In genomic region chr11:6217722-6218121, GRCh38 we compare ENCODE assay signal across 36 cellular contexts. TPM values are rescaled to one million over a fixed set of nuclear protein-coding genes. Genes with fewer than 3 reads are reported as not detected.
"Had no signal": no experiment of that assay in that cellular context is flagged by ENCODE, and none has a peak within 500 bp of the region (broad histone marks: within the 10 kb centered on the region; RNA-seq: fewer than 3 reads in every experiment).

No MANE protein-coding gene starts in this region.

- H3K27ac Mint-ChIP-seq: activated CD4-positive, alpha-beta memory T cell treated with anti-CD3 and anti-CD28 coated beads, Interleukin-2, amount 10 ng/mL, durations not matched to agents 7 days and 5 days; activated CD8-positive, alpha-beta memory T cell treated with anti-CD3 and anti-CD28 coated beads, Interleukin-2, amount 10 ng/mL, durations not matched to agents 7 days and 5 days; activated naive CD4-positive, alpha-beta T cell treated with anti-CD3 and anti-CD28 coated beads, Interleukin-2, amount 10 ng/mL, durations not matched to agents 7 days and 5 days; activated naive CD8-positive, alpha-beta T cell; activated naive CD8-positive, alpha-beta T cell treated with anti-CD3 and anti-CD28 coated beads, Interleukin-2, amount 50 U/mL, for 24 hours had no signal

- DNase-seq: activated CD4-positive, alpha-beta memory T cell treated with anti-CD3 and anti-CD28 coated beads, Interleukin-2, amount 10 ng/mL, durations not matched to agents 7 days and 5 days; activated CD4-positive, alpha-beta T cell treated with anti-CD3 and anti-CD28 coated beads for 1 hour; activated CD4-positive, alpha-beta T cell treated with anti-CD3 and anti-CD28 coated beads for 48 hours; activated CD4-positive, CD25-positive, alpha-beta regulatory T cell; activated CD8-positive, alpha-beta memory T cell treated with anti-CD3 and anti-CD28 coated beads for 24 hours; activated CD8-positive, alpha-beta memory T cell treated with anti-CD3 and anti-CD28 coated beads, Interleukin-2, amount 10 ng/mL, durations not matched to agents 7 days and 5 days; activated CD8-positive, alpha-beta memory T cell treated with anti-CD3 and anti-CD28 coated beads, Interleukin-2, amount 50 U/mL, for 48 hours; activated effector memory CD4-positive, alpha-beta T cell treated with Interleukin-2 at 50 U/mL for 16 hours; activated naive CD4-positive, alpha-beta T cell treated with anti-CD3 and anti-CD28 coated beads, Interleukin-2, amount 10 ng/mL, durations not matched to agents 7 days and 5 days; activated naive CD8-positive, alpha-beta T cell treated with anti-CD3 and anti-CD28 coated beads, Interleukin-2, amount 50 U/mL, for 24 hours; activated T-cell treated with anti-CD3 and anti-CD28 coated beads, Interleukin-2, amount 50 U/mL, for 48 hours; aorta; brain microvascular endothelial cell; central memory CD4-positive, alpha-beta T cell; MM.1S; MV-4-11; NCI-H1092; NCI-H1436 treated with DMSO at 0.1 percent for 48 hours; NCI-H1694 treated with DMSO at 0.1 percent for 48 hours; NCI-H2029; NCI-H510A; NCI-H526; NCI-H748 treated with DMSO at 0.1 percent for 48 hours; NK-92 treated with Interleukin-12 subunit alpha and Interleukin-12 subunit beta, amount 100 ng/mL, for 24 hours; PC-3; Peyer's patch; Right ventricle myocardium superior; RPMI8226; SW 1271; T-helper 1 cell; T1000; WERI-Rb-1 had no signal

- H3K9me3 Mint-ChIP-seq: activated CD4-positive, alpha-beta memory T cell treated with anti-CD3 and anti-CD28 coated beads, Interleukin-2, amount 10 ng/mL, durations not matched to agents 7 days and 5 days; activated naive CD4-positive, alpha-beta T cell treated with anti-CD3 and anti-CD28 coated beads, Interleukin-2, amount 10 ng/mL, durations not matched to agents 7 days and 5 days; activated naive CD8-positive, alpha-beta T cell treated with anti-CD3 and anti-CD28 coated beads, Interleukin-2, amount 50 U/mL, for 24 hours had no signal

- ATAC-seq: activated CD8-positive, alpha-beta memory T cell treated with anti-CD3 and anti-CD28 coated beads, Interleukin-2, amount 10 ng/mL, durations not matched to agents 7 days and 5 days; activated naive CD8-positive, alpha-beta T cell treated with anti-CD3 and anti-CD28 coated beads, Interleukin-2, amount 50 U/mL, for 24 hours; PC-3 had no signal

- H3K27me3 ChIP-seq: brain microvascular endothelial cell, Peyer's patch had no signal

- H3K4me1 ChIP-seq: Peyer's patch had no signal

- H3K4me3 Mint-ChIP-seq: activated CD4-positive, alpha-beta memory T cell treated with anti-CD3 and anti-CD28 coated beads, Interleukin-2, amount 10 ng/mL, durations not matched to agents 7 days and 5 days; activated CD8-positive, alpha-beta memory T cell treated with anti-CD3 and anti-CD28 coated beads, Interleukin-2, amount 10 ng/mL, durations not matched to agents 7 days and 5 days; activated naive CD4-positive, alpha-beta T cell treated with anti-CD3 and anti-CD28 coated beads, Interleukin-2, amount 10 ng/mL, durations not matched to agents 7 days and 5 days; activated naive CD8-positive, alpha-beta T cell; activated naive CD8-positive, alpha-beta T cell treated with anti-CD3 and anti-CD28 coated beads, Interleukin-2, amount 50 U/mL, for 24 hours had no signal

- H3K27me3 Mint-ChIP-seq: activated CD4-positive, alpha-beta memory T cell treated with anti-CD3 and anti-CD28 coated beads, Interleukin-2, amount 10 ng/mL, durations not matched to agents 7 days and 5 days; activated CD8-positive, alpha-beta memory T cell treated with anti-CD3 and anti-CD28 coated beads, Interleukin-2, amount 10 ng/mL, durations not matched to agents 7 days and 5 days; activated naive CD4-positive, alpha-beta T cell treated with anti-CD3 and anti-CD28 coated beads, Interleukin-2, amount 10 ng/mL, durations not matched to agents 7 days and 5 days; activated naive CD8-positive, alpha-beta T cell; activated naive CD8-positive, alpha-beta T cell treated with anti-CD3 and anti-CD28 coated beads, Interleukin-2, amount 50 U/mL, for 24 hours had no signal

- H3K27ac ChIP-seq: brain microvascular endothelial cell, KMS-11, Peyer's patch, WERI-Rb-1 had no signal

- H3K4me3 ChIP-seq: Peyer's patch had no signal

- H3K9me3 ChIP-seq: Peyer's patch had no signal

RNA-seq across cellular contexts. Expression of gene C11orf42, which starts 12.4 kb away (rescaled TPM):
- total RNA-seq: activated CD4-positive, alpha-beta memory T cell treated with anti-CD3 and anti-CD28 coated beads, Interleukin-2, amount 10 ng/mL, durations not matched to agents 7 days and 5 days; activated CD8-positive, alpha-beta memory T cell treated with anti-CD3 and anti-CD28 coated beads, Interleukin-2, amount 10 ng/mL, durations not matched to agents 7 days and 5 days; aorta; LHCN-M2; PC-3; Peyer's patch; Right ventricle myocardium superior; T-helper 2 cell treated with Interferon-gamma antibody and Interleukin-4, amounts not matched to agents 100 ng/mL and 5 ng/mL, for 36 hours had no signal

RNA-seq across cellular contexts. Expression of gene OR52W1, which starts 18.7 kb away (rescaled TPM):
- total RNA-seq: activated CD4-positive, alpha-beta memory T cell treated with anti-CD3 and anti-CD28 coated beads, Interleukin-2, amount 10 ng/mL, durations not matched to agents 7 days and 5 days; activated CD8-positive, alpha-beta memory T cell treated with anti-CD3 and anti-CD28 coated beads, Interleukin-2, amount 10 ng/mL, durations not matched to agents 7 days and 5 days; aorta; LHCN-M2; PC-3; Peyer's patch; Right ventricle myocardium superior; T-helper 2 cell treated with Interferon-gamma antibody and Interleukin-4, amounts not matched to agents 100 ng/mL and 5 ng/mL, for 36 hours had no signal

RNA-seq across cellular contexts. Expression of gene CNGA4, which starts 21.2 kb away (rescaled TPM):
- total RNA-seq: LHCN-M2, Right ventricle myocardium superior had no signal

RNA-seq across cellular contexts. Expression of gene CCKBR, which starts 41.9 kb away (rescaled TPM):
- total RNA-seq: activated CD4-positive, alpha-beta memory T cell treated with anti-CD3 and anti-CD28 coated beads, Interleukin-2, amount 10 ng/mL, durations not matched to agents 7 days and 5 days; activated CD8-positive, alpha-beta memory T cell treated with anti-CD3 and anti-CD28 coated beads, Interleukin-2, amount 10 ng/mL, durations not matched to agents 7 days and 5 days; aorta; LHCN-M2; PC-3; Peyer's patch; Right ventricle myocardium superior; T-helper 2 cell treated with Interferon-gamma antibody and Interleukin-4, amounts not matched to agents 100 ng/mL and 5 ng/mL, for 36 hours had no signal
